Comparison of ENCODE assay signal across 10 cellular contexts in the genomic region with DNA sequence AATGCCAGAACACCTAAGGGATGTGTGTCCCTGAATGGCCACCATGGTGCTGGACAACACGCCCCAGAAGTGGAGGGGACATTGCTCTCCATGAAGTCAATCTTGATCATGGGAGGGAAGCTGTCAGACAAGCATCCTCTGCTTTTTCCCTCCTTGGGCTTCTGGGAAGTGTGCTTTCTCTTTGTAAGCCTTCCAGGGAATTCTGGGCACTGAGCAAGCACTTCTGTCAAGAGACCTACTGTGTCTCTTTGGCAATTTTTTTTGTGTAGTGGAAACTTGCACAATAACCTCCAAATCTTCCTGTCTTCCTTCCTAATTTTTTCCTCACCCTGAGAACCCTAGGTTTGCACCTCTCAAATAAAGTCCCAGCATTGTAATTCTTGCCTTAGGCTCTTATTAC.
"Had no signal": no experiment of that assay in that cellular context is flagged by ENCODE, and none has a peak within 500 bp of the region (broad histone marks: within the 10 kb centered on the region; RNA-seq: fewer than 3 reads in every experiment).

No MANE protein-coding gene starts in this region.

- H3K27me3 ChIP-seq: body of pancreas, gastrocnemius medialis had no signal

- H3K36me3 ChIP-seq: gastrocnemius medialis, heart right ventricle, thyroid gland had no signal

- H3K4me3 ChIP-seq: body of pancreas, gastrocnemius medialis, heart right ventricle, thyroid gland had no signal

- H3K4me1 ChIP-seq: body of pancreas had no signal

- ATAC-seq: activated CD4-positive, CD25-positive, alpha-beta regulatory T cell treated with anti-CD3 and anti-CD28 coated beads, Interleukin-2, amount 50 U/mL, for 24 hours; activated CD8-positive, alpha-beta memory T cell treated with anti-CD3 and anti-CD28 coated beads, Interleukin-2, amount 10 ng/mL, durations not matched to agents 7 days and 5 days; gastrocnemius medialis; heart right ventricle had no signal

- DNase-seq: activated CD4-positive, alpha-beta T cell treated with anti-CD3 and anti-CD28 coated beads, Interleukin-2, amount 50 U/mL, for 48 hours; activated CD8-positive, alpha-beta memory T cell treated with anti-CD3 and anti-CD28 coated beads, Interleukin-2, amount 10 ng/mL, durations not matched to agents 7 days and 5 days; activated effector memory CD4-positive, alpha-beta T cell treated with Interleukin-2 at 50 U/mL for 16 hours; activated T-cell treated with anti-CD3 and anti-CD28 coated beads, Interleukin-2, amount 50 U/mL, for 24 hours; gastrocnemius medialis; heart right ventricle; SW 1271 had no signal

- H3K9me3 ChIP-seq: body of pancreas, gastrocnemius medialis, heart right ventricle, thyroid gland had no signal
